ENCODE assay signal across 3 cellular contexts in the genomic region with DNA sequence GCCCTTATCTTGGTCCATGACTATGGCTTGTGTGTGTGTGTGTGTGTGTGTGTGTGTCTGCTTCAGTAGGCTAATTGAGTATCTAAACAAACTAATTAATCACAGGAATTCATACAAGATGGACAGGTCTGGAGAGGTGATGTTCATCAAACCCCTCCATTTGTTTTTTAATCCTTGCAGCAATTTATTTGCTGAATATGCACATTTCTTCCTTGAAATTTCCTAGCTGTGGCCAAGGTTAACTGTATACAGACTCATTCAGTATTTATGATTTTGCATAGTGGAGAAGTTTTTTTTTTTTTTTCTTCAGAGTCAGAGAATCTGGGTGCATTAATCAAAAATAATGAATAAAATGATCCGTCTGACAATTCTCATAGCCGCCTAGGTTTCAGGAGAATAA.
TF ChIP-seq lines count a peak whose summit lies in the region.

No MANE protein-coding gene starts in this region.

TF ChIP-seq in A549, 52 proteins besides CTCF, POLR2A, EP300 and RAD21:
- TF ChIP-seq MAFK (IDR thresholded peaks at IDR 0.05; ENCODE audit: partially characterized antibody) (peak; percentile 95), CBX8 (IDR thresholded peaks at IDR 0.05) (no peak), FOXS1 (CRISPR knock-in tag; IDR thresholded peaks at IDR 0.05) (no peak), ZSCAN20 (CRISPR knock-in tag; IDR thresholded peaks at IDR 0.05) (no peak), MAZ (IDR thresholded peaks at IDR 0.05; ENCODE audit: borderline replicate concordance, low read depth, low read length) (no peak), JUN (IDR thresholded peaks at IDR 0.05) (no peak)

TF ChIP-seq in IMR-90, 13 proteins besides CTCF, POLR2A, EP300 and RAD21:
- TF ChIP-seq MAZ (IDR thresholded peaks at IDR 0.05; ENCODE audit: borderline replicate concordance, low read depth, low read length): no peak
- peak; percentile 90 for TF ChIP-seq MAFK (IDR thresholded peaks at IDR 0.05; ENCODE audit: low read depth, low read length)
- TF ChIP-seq SMC3 (IDR thresholded peaks at IDR 0.05; ENCODE audit: low read depth, low read length): no peak
- TF ChIP-seq CEBPB (IDR thresholded peaks at IDR 0.05; ENCODE audit: low read depth, low read length): no peak
TF ChIP-seq in IMR-90: peak in this region for 1.

TF ChIP-seq in H1, 55 proteins besides CTCF, POLR2A, EP300 and RAD21:
- peak; percentile 35; the same call in 1 of the 2 replicates for TF ChIP-seq MAFK (IDR thresholded peaks at IDR 0.05; ENCODE audit: low read depth, low read length)
- TF ChIP-seq CREB1 (IDR thresholded peaks at IDR 0.05): no peak
